In genomic region chr17:50423553-50424159, GRCh38 we compare ENCODE assay signal across 10 cellular contexts.
A peak's percentile ranks its signal among the peaks of the same experiment; 100 is the strongest.
DNase-seq lines count a peak whose midpoint lies in the region; ATAC-seq lines count a peak whose summit lies in the region.
"Had no signal": no experiment of that assay in that cellular context is flagged by ENCODE, and none has a peak within 500 bp of the region (broad histone marks: within the 10 kb centered on the region; RNA-seq: fewer than 3 reads in every experiment).

No MANE protein-coding gene starts in this region.

- DNase-seq in DMS153 (lab: John Stamatoyannopoulos, UW) (peak; percentile 66), DMS153 treated with DMSO at 0.1 percent for 48 hours (lab: John Stamatoyannopoulos, UW; ENCODE audit: unreplicated experiment) (no peak), NCI-H146 treated with DMSO at 0.1 percent for 48 hours (lab: John Stamatoyannopoulos, UW; ENCODE audit: unreplicated experiment) (peak; percentile 71), epithelial cell of prostate (ENCODE audit: low read depth, low spot score) (peak; percentile 92), skeletal muscle cell (ENCODE audit: low read depth) (peak; percentile 85), hippocampal formation (lab: John Stamatoyannopoulos, UW) (no peak)
- no peak for DNase-seq in stimulated activated naive CD4-positive, alpha-beta T cell (lab: John Stamatoyannopoulos, UW)
- DNase-seq: 8988T had no signal

- peak overlapping the region; percentile 70 for H3K27ac ChIP-seq in epithelial cell of prostate

- no peak for ATAC-seq in GM21723 (IDR thresholded peaks at IDR 0.05; ENCODE audit: unreplicated experiment)
- ATAC-seq: mucosa of descending colon had no signal

- H3K4me3 ChIP-seq in skeletal muscle cell (ENCODE audit: low read depth, low read length): no peak overlapping the region
- H3K4me3 ChIP-seq: mucosa of descending colon had no signal

Comparison
In these comparisons a context has a peak if more than half of its experiments do, and no peak if none do; other contexts are left out.
1. DNase-seq: peak in DMS153 (single experiment), NCI-H146 treated with DMSO at 0.1 percent for 48 hours (single experiment), epithelial cell of prostate (single experiment) and skeletal muscle cell (single experiment); none in DMS153 treated with DMSO at 0.1 percent for 48 hours (single experiment), stimulated activated naive CD4-positive, alpha-beta T cell (0 of 6) and hippocampal formation (0 of 2).